1 cellular context compared by ENCODE assay signal in the genomic region with DNA sequence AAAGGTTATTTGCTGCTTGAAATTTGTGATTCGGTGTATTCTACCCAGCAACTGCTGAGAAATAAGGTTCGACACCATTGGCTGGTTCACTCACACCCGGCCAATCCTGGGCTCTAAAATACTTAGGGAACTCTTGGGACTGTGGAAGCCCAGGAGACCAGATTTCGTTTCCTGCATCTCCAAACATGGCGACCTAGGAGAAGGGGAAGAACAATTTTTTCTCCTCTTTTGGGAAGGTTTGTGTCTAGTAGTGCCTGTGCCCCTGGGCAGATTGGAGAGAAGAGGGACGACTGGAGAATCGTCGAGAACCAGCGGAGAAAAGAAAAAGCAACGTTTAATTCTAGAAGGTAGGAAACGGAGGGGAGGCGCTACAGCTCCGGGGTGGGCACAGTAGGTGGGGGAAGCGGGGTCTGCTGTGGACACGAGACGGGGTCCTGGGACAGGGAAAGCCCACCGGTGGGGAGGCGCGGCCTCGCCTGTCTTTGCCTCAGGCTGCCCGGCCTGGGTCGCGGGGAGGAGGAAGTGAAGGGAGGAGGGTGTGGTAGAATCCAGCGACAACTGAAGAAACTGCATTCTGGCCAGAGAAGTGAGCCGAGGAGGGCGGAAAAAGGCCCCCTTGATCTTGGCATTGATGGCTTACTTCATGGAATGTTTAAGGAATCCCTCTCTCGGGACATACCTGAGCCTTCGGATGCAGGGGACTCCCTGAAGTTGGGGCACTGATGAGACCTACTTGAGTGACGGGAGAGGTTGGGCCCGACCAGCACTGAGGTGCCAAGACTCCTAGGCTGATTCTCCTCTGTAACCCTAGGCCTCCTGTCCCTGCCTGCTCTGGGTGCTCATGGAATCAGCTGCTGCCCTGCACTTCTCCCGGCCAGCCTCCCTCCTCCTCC.
A peak's percentile ranks its signal among the peaks of the same experiment; 100 is the strongest.
TF ChIP-seq lines count a peak whose summit lies in the region.

Gene BTN2A1, plus strand, starts transcription at position 160 of the 893 bp plus-strand sequence. Its CDS starts 682 bp downstream, at position 842.

TF ChIP-seq in HEK293, 187 proteins besides CTCF, POLR2A, EP300 and RAD21 (continued from another document):
- TF ChIP-seq, protein P1, sequence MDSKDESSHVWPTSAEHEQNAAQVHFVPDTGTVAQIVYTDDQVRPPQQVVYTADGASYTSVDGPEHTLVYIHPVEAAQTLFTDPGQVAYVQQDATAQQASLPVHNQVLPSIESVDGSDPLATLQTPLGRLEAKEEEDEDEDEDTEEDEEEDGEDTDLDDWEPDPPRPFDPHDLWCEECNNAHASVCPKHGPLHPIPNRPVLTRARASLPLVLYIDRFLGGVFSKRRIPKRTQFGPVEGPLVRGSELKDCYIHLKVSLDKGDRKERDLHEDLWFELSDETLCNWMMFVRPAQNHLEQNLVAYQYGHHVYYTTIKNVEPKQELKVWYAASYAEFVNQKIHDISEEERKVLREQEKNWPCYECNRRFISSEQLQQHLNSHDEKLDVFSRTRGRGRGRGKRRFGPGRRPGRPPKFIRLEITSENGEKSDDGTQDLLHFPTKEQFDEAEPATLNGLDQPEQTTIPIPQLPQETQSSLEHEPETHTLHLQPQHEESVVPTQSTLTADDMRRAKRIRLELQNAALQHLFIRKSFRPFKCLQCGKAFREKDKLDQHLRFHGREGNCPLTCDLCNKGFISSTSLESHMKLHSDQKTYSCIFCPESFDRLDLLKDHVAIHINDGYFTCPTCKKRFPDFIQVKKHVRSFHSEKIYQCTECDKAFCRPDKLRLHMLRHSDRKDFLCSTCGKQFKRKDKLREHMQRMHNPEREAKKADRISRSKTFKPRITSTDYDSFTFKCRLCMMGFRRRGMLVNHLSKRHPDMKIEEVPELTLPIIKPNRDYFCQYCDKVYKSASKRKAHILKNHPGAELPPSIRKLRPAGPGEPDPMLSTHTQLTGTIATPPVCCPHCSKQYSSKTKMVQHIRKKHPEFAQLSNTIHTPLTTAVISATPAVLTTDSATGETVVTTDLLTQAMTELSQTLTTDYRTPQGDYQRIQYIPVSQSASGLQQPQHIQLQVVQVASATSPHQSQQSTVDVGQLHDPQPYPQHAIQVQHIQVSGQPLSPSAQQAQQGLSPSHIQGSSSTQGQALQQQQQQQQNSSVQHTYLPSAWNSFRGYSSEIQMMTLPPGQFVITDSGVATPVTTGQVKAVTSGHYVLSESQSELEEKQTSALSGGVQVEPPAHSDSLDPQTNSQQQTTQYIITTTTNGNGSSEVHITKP (tag by site-specific recombination; IDR thresholded peaks at IDR 0.05), result peak; percentile 80
- TF ChIP-seq ZFHX2 (tag by site-specific recombination; conservative IDR thresholded peaks at IDR 0.05) (0 out of 2 replicates have a peak, but pooled peaks have one; percentile 10), YY1 (tag by site-specific recombination; IDR thresholded peaks at IDR 0.05) (peak; percentile 60; the same call in 1 of the 2 replicates), ZNF701 (tag by site-specific recombination; IDR thresholded peaks at IDR 0.05) (no peak), ZNF423 (tag by site-specific recombination; IDR thresholded peaks at IDR 0.05) (no peak), ZNF335 (tag by site-specific recombination; conservative IDR thresholded peaks at IDR 0.05) (peak; percentile 99), ZBTB21 (tag by site-specific recombination; IDR thresholded peaks at IDR 0.05) (no peak), KLF8 (tag by site-specific recombination; IDR thresholded peaks at IDR 0.05) (peak; percentile 13; the same call in 1 of the 2 replicates), ZBTB48 (tag by site-specific recombination; IDR thresholded peaks at IDR 0.05) (peak; percentile 81), ZNF324 (tag by site-specific recombination; IDR thresholded peaks at IDR 0.05) (no peak; the same call in 1 of the 2 replicates), IKZF3 (tag by site-specific recombination; IDR thresholded peaks at IDR 0.05) (peak; percentile 92), HOXA7 (CRISPR knock-in tag; IDR thresholded peaks at IDR 0.05; ENCODE audit: borderline replicate concordance) (no peak), ZNF2 (tag by site-specific recombination; IDR thresholded peaks at IDR 0.05) (peak; percentile 49; the same call in 1 of the 2 replicates), WT1 (tag by site-specific recombination; IDR thresholded peaks at IDR 0.05) (peak; percentile 41; the same call in 1 of the 2 replicates), KLF17 (tag by site-specific recombination; IDR thresholded peaks at IDR 0.05) (no peak), ZNF600 (tag by site-specific recombination; IDR thresholded peaks at IDR 0.05) (0 out of 2 replicates have a peak, but pooled peaks have one; percentile 32), ZNF704 (tag by site-specific recombination; IDR thresholded peaks at IDR 0.05) (no peak), HIC1 (tag by site-specific recombination; IDR thresholded peaks at IDR 0.05) (0 out of 2 replicates have a peak, but pooled peaks have one; percentile 11), KLF9 (tag by site-specific recombination; IDR thresholded peaks at IDR 0.05; ENCODE audit: low read depth) (peak; percentile 24; the same call in 1 of the 2 replicates), ZXDB (tag by site-specific recombination; IDR thresholded peaks at IDR 0.05) (peak; percentile 26; the same call in 1 of the 2 replicates)
